26 cellular contexts compared by ENCODE assay signal in the genomic region with DNA sequence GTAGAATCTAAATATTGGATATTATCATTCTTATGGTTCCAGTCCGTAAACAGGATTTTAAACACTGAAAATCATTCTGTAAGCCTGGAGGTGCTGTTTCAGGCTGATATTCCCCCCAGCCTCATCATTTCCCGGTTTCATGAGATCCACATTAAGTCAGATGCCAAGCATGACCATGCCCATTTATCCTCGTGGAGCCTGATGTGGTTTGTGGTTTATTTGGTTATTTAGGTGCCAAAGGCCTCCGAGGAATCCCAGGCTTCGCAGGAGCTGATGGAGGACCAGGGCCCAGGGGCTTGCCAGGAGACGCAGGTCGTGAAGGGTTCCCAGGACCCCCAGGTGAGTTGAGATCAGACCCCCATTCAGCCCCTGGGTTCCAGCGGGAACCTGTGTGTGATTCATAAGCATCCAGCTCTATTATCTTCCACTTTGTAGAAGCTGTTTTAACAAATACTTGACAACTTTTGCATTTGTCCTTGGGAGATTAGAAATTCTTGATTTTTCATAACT.
"Had no signal": no experiment of that assay in that cellular context is flagged by ENCODE, and none has a peak within 500 bp of the region (broad histone marks: within the 10 kb centered on the region; RNA-seq: fewer than 3 reads in every experiment).

No MANE protein-coding gene starts in this region.

- ATAC-seq: PC-3 had no signal

- H3K9me3 ChIP-seq: adrenal gland, breast epithelium had no signal

- H3K4me3 Mint-ChIP-seq: activated CD4-positive, alpha-beta memory T cell treated with anti-CD3 and anti-CD28 coated beads for 36 hours; activated CD4-positive, alpha-beta T cell treated with anti-CD3 and anti-CD28 coated beads, Interleukin-2, amount 10 ng/mL, durations not matched to agents 7 days and 5 days; activated naive CD4-positive, alpha-beta T cell treated with anti-CD3 and anti-CD28 coated beads, Interleukin-2, amount 10 ng/mL, durations not matched to agents 7 days and 5 days; activated naive CD8-positive, alpha-beta T cell treated with anti-CD3 and anti-CD28 coated beads, Interleukin-2, amount 10 ng/mL, durations not matched to agents 7 days and 5 days had no signal

- H3K27ac Mint-ChIP-seq: activated CD4-positive, alpha-beta memory T cell treated with anti-CD3 and anti-CD28 coated beads for 36 hours; activated CD4-positive, alpha-beta T cell treated with anti-CD3 and anti-CD28 coated beads, Interleukin-2, amount 10 ng/mL, durations not matched to agents 7 days and 5 days; activated naive CD4-positive, alpha-beta T cell treated with anti-CD3 and anti-CD28 coated beads, Interleukin-2, amount 10 ng/mL, durations not matched to agents 7 days and 5 days; activated naive CD8-positive, alpha-beta T cell treated with anti-CD3 and anti-CD28 coated beads, Interleukin-2, amount 10 ng/mL, durations not matched to agents 7 days and 5 days; activated T-helper 2 cell treated with anti-CD3 and anti-CD28 coated beads, Interferon-gamma antibody, Interleukin-2, Interleukin-4, amounts not matched to agents 10 μg/mL and 5 μg/mL and 100 μg/mL, durations not matched to agents 14 hours and 24 hours and 36 hours had no signal

- DNase-seq: activated CD4-positive, alpha-beta memory T cell treated with anti-CD3 and anti-CD28 coated beads for 36 hours; activated CD4-positive, alpha-beta T cell treated with anti-CD3 and anti-CD28 coated beads, Interleukin-2, amount 10 ng/mL, durations not matched to agents 7 days and 5 days; activated CD4-positive, CD25-positive, alpha-beta regulatory T cell; activated CD8-positive, alpha-beta memory T cell treated with anti-CD3 and anti-CD28 coated beads for 24 hours; activated gamma-delta T cell treated with Interleukin-2 at 50 U/mL for 16 hours; activated naive CD4-positive, alpha-beta T cell treated with anti-CD3 and anti-CD28 coated beads, Interleukin-2, amount 10 ng/mL, durations not matched to agents 7 days and 5 days; activated naive CD8-positive, alpha-beta T cell treated with anti-CD3 and anti-CD28 coated beads, Interleukin-2, amount 10 ng/mL, durations not matched to agents 7 days and 5 days; activated T-cell treated with anti-CD3 and anti-CD28 coated beads, Interleukin-2, amount 50 U/mL, for 48 hours; adrenal gland; anterior cingulate cortex; caudate nucleus; Kasumi-1; KBM-7; NCI-H1048; NCI-H146; NCI-H187 treated with DMSO at 0.1 percent for 48 hours; NCI-H2081 treated with DMSO at 0.1 percent for 48 hours; NCI-H446; NCI-H524; PC-3; T-helper 1 cell had no signal

- H3K4me1 ChIP-seq: breast epithelium had no signal

- FAIRE-seq: RCC 7860 had no signal

- H3K36me3 Mint-ChIP-seq: activated CD4-positive, alpha-beta memory T cell treated with anti-CD3 and anti-CD28 coated beads for 36 hours; activated naive CD4-positive, alpha-beta T cell treated with anti-CD3 and anti-CD28 coated beads, Interleukin-2, amount 10 ng/mL, durations not matched to agents 7 days and 5 days; activated naive CD8-positive, alpha-beta T cell treated with anti-CD3 and anti-CD28 coated beads, Interleukin-2, amount 10 ng/mL, durations not matched to agents 7 days and 5 days had no signal

- H3K36me3 ChIP-seq: breast epithelium had no signal

- H3K9me3 Mint-ChIP-seq: activated CD4-positive, alpha-beta memory T cell treated with anti-CD3 and anti-CD28 coated beads for 36 hours; activated CD4-positive, alpha-beta T cell treated with anti-CD3 and anti-CD28 coated beads, Interleukin-2, amount 10 ng/mL, durations not matched to agents 7 days and 5 days; activated naive CD4-positive, alpha-beta T cell treated with anti-CD3 and anti-CD28 coated beads, Interleukin-2, amount 10 ng/mL, durations not matched to agents 7 days and 5 days; activated naive CD8-positive, alpha-beta T cell treated with anti-CD3 and anti-CD28 coated beads, Interleukin-2, amount 10 ng/mL, durations not matched to agents 7 days and 5 days; activated T-helper 2 cell treated with anti-CD3 and anti-CD28 coated beads, Interferon-gamma antibody, Interleukin-2, Interleukin-4, amounts not matched to agents 10 μg/mL and 5 μg/mL and 100 μg/mL, durations not matched to agents 14 hours and 24 hours and 36 hours had no signal

- H3K27me3 ChIP-seq: adrenal gland, breast epithelium had no signal

- H3K27ac ChIP-seq: breast epithelium, SK-N-MC, VCaP had no signal

- H3K4me3 ChIP-seq: adrenal gland, breast epithelium, SK-N-MC had no signal
